22 cellular contexts compared by ENCODE assay signal in genomic region chr1:20988943-20989342, GRCh38.
"Had no signal": no experiment of that assay in that cellular context is flagged by ENCODE, and none has a peak within 500 bp of the region (broad histone marks: within the 10 kb centered on the region; RNA-seq: fewer than 3 reads in every experiment).

No MANE protein-coding gene starts in this region.

- H3K4me3 Mint-ChIP-seq: dendritic cell treated with granulocyte-macrophage colony-stimulating factor and Interleukin-4, amounts not matched to agents 40 ng/mL and 50 ng/mL, for 4 days; effector memory CD8-positive, alpha-beta T cell; endodermal cell; mesothelial cell of epicardium had no signal

- H3K36me3 ChIP-seq: colonic mucosa, gastrocnemius medialis, lower lobe of right lung had no signal

- H3K9me3 Mint-ChIP-seq: dendritic cell treated with granulocyte-macrophage colony-stimulating factor and Interleukin-4, amounts not matched to agents 40 ng/mL and 50 ng/mL, for 4 days; effector memory CD8-positive, alpha-beta T cell; endodermal cell; mesothelial cell of epicardium had no signal

- DNase-seq: colonic mucosa; cortex of kidney; effector CD8-positive, alpha-beta T cell; effector memory CD8-positive, alpha-beta T cell; endodermal cell; esophagus squamous epithelium; foreskin melanocyte; gastrocnemius medialis; glutamatergic neuron; head of caudate nucleus; heart right ventricle; hippocampal formation; left cardiac atrium; left lung; left ventricle myocardium superior; lower lobe of right lung; mucosa of descending colon had no signal

- H3K4me3 ChIP-seq: colonic mucosa, esophagus squamous epithelium, gastrocnemius medialis, heart right ventricle, left lung, lower lobe of right lung, mucosa of descending colon had no signal

- H3K27ac Mint-ChIP-seq: dendritic cell treated with granulocyte-macrophage colony-stimulating factor and Interleukin-4, amounts not matched to agents 40 ng/mL and 50 ng/mL, for 4 days; effector memory CD8-positive, alpha-beta T cell; endodermal cell; mesothelial cell of epicardium had no signal

- H3K4me1 ChIP-seq: colonic mucosa had no signal

- H3K27me3 ChIP-seq: colonic mucosa, esophagus squamous epithelium, gastrocnemius medialis, heart right ventricle, left lung had no signal

- ATAC-seq: effector memory CD8-positive, alpha-beta T cell; esophagus mucosa; gastrocnemius medialis; heart right ventricle; left cardiac atrium; left lung; left ventricle myocardium superior; lower lobe of right lung; mucosa of descending colon had no signal

- H3K9me3 ChIP-seq: colonic mucosa, esophagus squamous epithelium, gastrocnemius medialis, heart right ventricle, left lung, lower lobe of right lung, mucosa of descending colon had no signal

- H3K27ac ChIP-seq: colonic mucosa, epithelial cell of prostate, esophagus squamous epithelium, heart right ventricle, left lung, lower lobe of right lung had no signal

- H3K27me3 Mint-ChIP-seq: dendritic cell treated with granulocyte-macrophage colony-stimulating factor and Interleukin-4, amounts not matched to agents 40 ng/mL and 50 ng/mL, for 4 days; effector memory CD8-positive, alpha-beta T cell had no signal

- FAIRE-seq: keratinocyte had no signal
